Comparison of ENCODE assay signal across 18 cellular contexts in the genomic region with DNA sequence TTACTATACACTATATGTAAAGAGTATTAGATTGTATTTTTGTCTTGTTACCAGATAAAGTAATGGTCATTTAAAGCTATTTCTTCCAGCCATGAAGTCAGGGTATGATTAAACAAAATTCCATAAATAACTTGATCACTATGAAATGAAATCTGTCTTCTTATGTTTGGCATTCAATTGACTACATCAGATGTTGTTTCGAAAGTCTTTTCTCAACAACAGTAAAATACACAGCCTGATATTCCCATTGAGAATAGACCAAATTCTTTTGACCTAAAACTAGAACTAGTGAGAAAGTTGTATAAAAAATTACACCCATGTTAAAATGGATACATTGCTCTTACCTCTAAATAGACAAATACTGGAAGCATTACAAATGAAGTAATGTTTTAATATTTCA.
DNase-seq lines count a peak whose midpoint lies in the region; ATAC-seq and TF ChIP-seq lines count a peak whose summit lies in the region.
"Had no signal": no experiment of that assay in that cellular context is flagged by ENCODE, and none has a peak within 500 bp of the region (broad histone marks: within the 10 kb centered on the region; RNA-seq: fewer than 3 reads in every experiment).

No MANE protein-coding gene starts in this region.

- no peak overlapping the region for H3K4me3 Mint-ChIP-seq in progenitor cell of endocrine pancreas (ENCODE audit: low read depth)
- H3K4me3 Mint-ChIP-seq: CD14-positive monocyte; CD4-positive, alpha-beta memory T cell; IgD-negative memory B cell had no signal

- H3K4me3 ChIP-seq in adipocyte (ENCODE audit: low read length) (no peak overlapping the region), MG63 (no peak overlapping the region)
- H3K4me3 ChIP-seq: BLaER1, GM12878 had no signal

- H3K36me3 Mint-ChIP-seq in progenitor cell of endocrine pancreas (ENCODE audit: insufficient read depth), result no peaks in the 10 kb centered on the region
- H3K36me3 Mint-ChIP-seq: CD14-positive monocyte; CD4-positive, alpha-beta memory T cell; IgD-negative memory B cell had no signal

- peaks cover 48% of the 10 kb centered on the region for H3K4me1 ChIP-seq in adipocyte (ENCODE audit: control insufficient read depth, insufficient read depth, low read length)

- intact Hi-C loops in sciatic nerve (cut with DNase I), result no loop called here

- no peaks in the 10 kb centered on the region for H3K27me3 Mint-ChIP-seq in progenitor cell of endocrine pancreas
- H3K27me3 Mint-ChIP-seq: CD4-positive, alpha-beta memory T cell had no signal

- H3K4me1 Mint-ChIP-seq in progenitor cell of endocrine pancreas (ENCODE audit: low read depth), result no peaks in the 10 kb centered on the region
- H3K4me1 Mint-ChIP-seq: CD14-positive monocyte; CD4-positive, alpha-beta memory T cell had no signal

- H3K27me3 ChIP-seq in adipocyte (replicated peaks; ENCODE audit: control insufficient read depth, insufficient read depth, low read length) (no peaks in the 10 kb centered on the region), MG63 (no peaks in the 10 kb centered on the region)
- H3K27me3 ChIP-seq: BLaER1 had no signal

- H3K27ac Mint-ChIP-seq in progenitor cell of endocrine pancreas, result no peak overlapping the region
- H3K27ac Mint-ChIP-seq: CD14-positive monocyte; CD4-positive, alpha-beta memory T cell; IgD-negative memory B cell had no signal

- TF ChIP-seq CTCF in progenitor cell of endocrine pancreas (IDR thresholded peaks at IDR 0.05; ENCODE audit: unreplicated experiment), result no peak

- no peaks in the 10 kb centered on the region for H3K36me3 ChIP-seq in adipocyte (ENCODE audit: control insufficient read depth, insufficient read depth, low read length, severe bottlenecking)
- H3K36me3 ChIP-seq in MG63, result no peaks in the 10 kb centered on the region
- H3K36me3 ChIP-seq: BLaER1 had no signal

- peaks cover 3% of the 10 kb centered on the region for H3K9me3 Mint-ChIP-seq in progenitor cell of endocrine pancreas (ENCODE audit: low read depth)

- H3K9ac ChIP-seq in adipocyte (ENCODE audit: low read length), result no peak overlapping the region
- H3K9ac ChIP-seq: BLaER1 had no signal

- ATAC-seq in sciatic nerve (peak; percentile 56), HG02588 (IDR thresholded peaks at IDR 0.05; ENCODE audit: unreplicated experiment) (no peak)
- ATAC-seq: GM12878, HepG2 had no signal

- H3K9me3 ChIP-seq in adipocyte (ENCODE audit: control insufficient read depth, low read length), result no peaks in the 10 kb centered on the region
- peaks cover 4% of the 10 kb centered on the region for H3K9me3 ChIP-seq in MG63

- DNase-seq in adipocyte (ENCODE audit: low read depth), result peak; percentile 44
- peak; percentile 70 for DNase-seq in fibroblast of gingiva (ENCODE audit: low read depth)
- DNase-seq in sciatic nerve (ENCODE audit: low spot score), result no peak
- no peak for DNase-seq in progenitor cell of endocrine pancreas (ENCODE audit: low spot score, unreplicated experiment)
- no peak for DNase-seq in anterior cingulate cortex (lab: John Stamatoyannopoulos, UW)
- DNase-seq in MG63, result no peak
- DNase-seq: ACHN; CD4-positive, alpha-beta memory T cell; DMS79 treated with DMSO at 0.1 percent for 48 hours; GF-D8; GOT3; H7 had no signal

Comparison
In these comparisons a context has a peak if more than half of its experiments do, and no peak if none do; other contexts are left out.
1. DNase-seq: peak in adipocyte (single experiment) and fibroblast of gingiva (single experiment); none in sciatic nerve (single experiment), progenitor cell of endocrine pancreas (single experiment), anterior cingulate cortex (0 of 58) and MG63 (single experiment).